1 cellular context compared by ENCODE assay signal in the genomic region with DNA sequence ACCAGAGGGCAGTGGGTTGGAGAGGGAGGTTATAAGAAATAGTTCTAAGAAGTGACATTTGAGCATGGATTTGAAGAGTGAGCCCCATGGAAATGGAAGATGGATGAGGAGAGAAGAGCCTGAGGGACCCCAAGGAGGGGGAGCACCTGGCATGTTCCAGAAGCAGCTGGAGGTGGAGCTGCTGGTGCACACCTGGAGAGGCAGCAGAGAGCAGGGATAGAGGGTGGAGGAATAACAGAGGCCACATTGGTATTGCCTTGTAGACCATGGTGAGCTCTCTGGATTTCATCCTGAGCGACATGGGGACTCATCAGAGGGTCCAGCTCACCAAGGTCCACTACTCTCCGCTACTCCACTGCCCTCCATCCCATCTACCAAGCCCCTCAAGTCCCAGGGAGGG.
TF ChIP-seq lines count a peak whose summit lies in the region.

No MANE protein-coding gene starts in this region.

TF ChIP-seq in K562, 482 proteins besides CTCF, POLR2A, EP300 and RAD21 (continued from another document):
- TF ChIP-seq, protein P1, sequence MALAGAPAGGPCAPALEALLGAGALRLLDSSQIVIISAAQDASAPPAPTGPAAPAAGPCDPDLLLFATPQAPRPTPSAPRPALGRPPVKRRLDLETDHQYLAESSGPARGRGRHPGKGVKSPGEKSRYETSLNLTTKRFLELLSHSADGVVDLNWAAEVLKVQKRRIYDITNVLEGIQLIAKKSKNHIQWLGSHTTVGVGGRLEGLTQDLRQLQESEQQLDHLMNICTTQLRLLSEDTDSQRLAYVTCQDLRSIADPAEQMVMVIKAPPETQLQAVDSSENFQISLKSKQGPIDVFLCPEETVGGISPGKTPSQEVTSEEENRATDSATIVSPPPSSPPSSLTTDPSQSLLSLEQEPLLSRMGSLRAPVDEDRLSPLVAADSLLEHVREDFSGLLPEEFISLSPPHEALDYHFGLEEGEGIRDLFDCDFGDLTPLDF (CRISPR knock-in tag; IDR thresholded peaks at IDR 0.05) = no peak
- TF ChIP-seq, protein P2, sequence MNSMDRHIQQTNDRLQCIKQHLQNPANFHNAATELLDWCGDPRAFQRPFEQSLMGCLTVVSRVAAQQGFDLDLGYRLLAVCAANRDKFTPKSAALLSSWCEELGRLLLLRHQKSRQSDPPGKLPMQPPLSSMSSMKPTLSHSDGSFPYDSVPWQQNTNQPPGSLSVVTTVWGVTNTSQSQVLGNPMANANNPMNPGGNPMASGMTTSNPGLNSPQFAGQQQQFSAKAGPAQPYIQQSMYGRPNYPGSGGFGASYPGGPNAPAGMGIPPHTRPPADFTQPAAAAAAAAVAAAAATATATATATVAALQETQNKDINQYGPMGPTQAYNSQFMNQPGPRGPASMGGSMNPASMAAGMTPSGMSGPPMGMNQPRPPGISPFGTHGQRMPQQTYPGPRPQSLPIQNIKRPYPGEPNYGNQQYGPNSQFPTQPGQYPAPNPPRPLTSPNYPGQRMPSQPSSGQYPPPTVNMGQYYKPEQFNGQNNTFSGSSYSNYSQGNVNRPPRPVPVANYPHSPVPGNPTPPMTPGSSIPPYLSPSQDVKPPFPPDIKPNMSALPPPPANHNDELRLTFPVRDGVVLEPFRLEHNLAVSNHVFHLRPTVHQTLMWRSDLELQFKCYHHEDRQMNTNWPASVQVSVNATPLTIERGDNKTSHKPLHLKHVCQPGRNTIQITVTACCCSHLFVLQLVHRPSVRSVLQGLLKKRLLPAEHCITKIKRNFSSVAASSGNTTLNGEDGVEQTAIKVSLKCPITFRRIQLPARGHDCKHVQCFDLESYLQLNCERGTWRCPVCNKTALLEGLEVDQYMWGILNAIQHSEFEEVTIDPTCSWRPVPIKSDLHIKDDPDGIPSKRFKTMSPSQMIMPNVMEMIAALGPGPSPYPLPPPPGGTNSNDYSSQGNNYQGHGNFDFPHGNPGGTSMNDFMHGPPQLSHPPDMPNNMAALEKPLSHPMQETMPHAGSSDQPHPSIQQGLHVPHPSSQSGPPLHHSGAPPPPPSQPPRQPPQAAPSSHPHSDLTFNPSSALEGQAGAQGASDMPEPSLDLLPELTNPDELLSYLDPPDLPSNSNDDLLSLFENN (IDR thresholded peaks at IDR 0.05; ENCODE audit: low read depth in 2 of 2, low read length in 2 of 2) = no peak
- TF ChIP-seq SMARCB1 (IDR thresholded peaks at IDR 0.05; ENCODE audit: insufficient read length, low read depth) = no peak
- no peak for TF ChIP-seq NCOR1 (IDR thresholded peaks at IDR 0.05)
- no peak for TF ChIP-seq TBP (optimal IDR thresholded peaks at IDR 0.05; ENCODE audit: low read depth, low read length)
- no peak for TF ChIP-seq ZEB2 (IDR thresholded peaks at IDR 0.05)
- TF ChIP-seq, protein P3, sequence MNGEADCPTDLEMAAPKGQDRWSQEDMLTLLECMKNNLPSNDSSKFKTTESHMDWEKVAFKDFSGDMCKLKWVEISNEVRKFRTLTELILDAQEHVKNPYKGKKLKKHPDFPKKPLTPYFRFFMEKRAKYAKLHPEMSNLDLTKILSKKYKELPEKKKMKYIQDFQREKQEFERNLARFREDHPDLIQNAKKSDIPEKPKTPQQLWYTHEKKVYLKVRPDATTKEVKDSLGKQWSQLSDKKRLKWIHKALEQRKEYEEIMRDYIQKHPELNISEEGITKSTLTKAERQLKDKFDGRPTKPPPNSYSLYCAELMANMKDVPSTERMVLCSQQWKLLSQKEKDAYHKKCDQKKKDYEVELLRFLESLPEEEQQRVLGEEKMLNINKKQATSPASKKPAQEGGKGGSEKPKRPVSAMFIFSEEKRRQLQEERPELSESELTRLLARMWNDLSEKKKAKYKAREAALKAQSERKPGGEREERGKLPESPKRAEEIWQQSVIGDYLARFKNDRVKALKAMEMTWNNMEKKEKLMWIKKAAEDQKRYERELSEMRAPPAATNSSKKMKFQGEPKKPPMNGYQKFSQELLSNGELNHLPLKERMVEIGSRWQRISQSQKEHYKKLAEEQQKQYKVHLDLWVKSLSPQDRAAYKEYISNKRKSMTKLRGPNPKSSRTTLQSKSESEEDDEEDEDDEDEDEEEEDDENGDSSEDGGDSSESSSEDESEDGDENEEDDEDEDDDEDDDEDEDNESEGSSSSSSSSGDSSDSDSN (IDR thresholded peaks at IDR 0.05; ENCODE audit: borderline replicate concordance in 1 of 2, low read depth in 2 of 2, low read length in 2 of 2) = no peak
- TF ChIP-seq NR2C1 (IDR thresholded peaks at IDR 0.05) = no peak
- TF ChIP-seq NR2C1 (tag; IDR thresholded peaks at IDR 0.05) = no peak
- TF ChIP-seq NCOA4 (IDR thresholded peaks at IDR 0.05; ENCODE audit: partially characterized antibody) = no peak
